In the genomic region with DNA sequence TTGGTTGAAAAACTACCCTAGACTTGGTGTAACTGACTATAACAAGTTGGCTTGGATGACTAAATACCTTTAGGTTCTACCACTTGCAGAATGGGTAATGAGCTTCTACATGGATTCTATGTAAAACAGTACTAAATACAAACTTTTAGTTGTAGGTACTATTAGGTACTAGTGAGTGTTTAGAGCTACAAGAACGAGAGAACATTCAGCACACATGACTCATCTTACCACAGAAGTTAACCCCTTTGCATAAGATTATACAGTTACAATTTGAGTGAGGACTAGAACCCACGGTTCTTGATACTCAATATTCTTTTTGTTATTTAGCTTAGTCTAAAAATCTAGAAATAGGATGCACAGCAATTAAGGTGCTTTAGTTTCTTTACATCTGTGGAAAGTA, we compare ENCODE assay signal across 18 cellular contexts.
DNase-seq lines count a peak whose midpoint lies in the region; ATAC-seq and TF ChIP-seq lines count a peak whose summit lies in the region.
"Had no signal": no experiment of that assay in that cellular context is flagged by ENCODE, and none has a peak within 500 bp of the region (broad histone marks: within the 10 kb centered on the region; RNA-seq: fewer than 3 reads in every experiment).

No MANE protein-coding gene starts in this region.

- POLR2A ChIA-PET in CD4-positive, alpha-beta T cell (lab: Charles Lee) = interaction anchor here (0.7 kb wide), 1 partner anchor 144 kb away, joined by 3 read pairs; the partner anchor contains the start of gene RNU4ATAC

- H3K27ac Mint-ChIP-seq in activated T-cell treated with anti-CD3 and anti-CD28 coated beads, Interleukin-2, amount 50 U/mL, for 24 hours = peak overlapping the region; percentile 64
- H3K27ac Mint-ChIP-seq in CD4-positive, alpha-beta T cell = no peak overlapping the region
- H3K27ac Mint-ChIP-seq: activated B cell treated with CpG ODN at 0.5 μM for 24 hours; activated naive CD8-positive, alpha-beta T cell treated with anti-CD3 and anti-CD28 coated beads, Interleukin-2, amount 10 ng/mL, durations not matched to agents 7 days and 5 days; CD8-positive, alpha-beta T cell; GM23338; stimulated activated naive CD8-positive, alpha-beta T cell treated with anti-CD3 and anti-CD28 coated beads, Interleukin-15, Interleukin-2, amounts not matched to agents 100 ng/mL and 50 ng/mL, for 24 hours had no signal

- CTCF ChIA-PET in CD4-positive, alpha-beta T cell (lab: Charles Lee) = no interaction called here

- H3K4me3 ChIP-seq in epithelial cell of proximal tubule (ENCODE audit: low read depth, low read length) = no peak overlapping the region
- H3K4me3 ChIP-seq in left ventricle myocardium inferior = no peak overlapping the region
- H3K4me3 ChIP-seq: A549, GM23338, spleen, upper lobe of left lung had no signal

- H3K36me3 Mint-ChIP-seq in activated T-cell treated with anti-CD3 and anti-CD28 coated beads, Interleukin-2, amount 50 U/mL, for 24 hours (ENCODE audit: low read depth) = peaks cover 85% of the 10 kb centered on the region
- peaks cover 84% of the 10 kb centered on the region for H3K36me3 Mint-ChIP-seq in CD4-positive, alpha-beta T cell (ENCODE audit: low read depth)

- peaks cover 67% of the 10 kb centered on the region for H3K36me3 ChIP-seq in left ventricle myocardium inferior

- TF ChIP-seq CTCF in epithelial cell of proximal tubule (conservative IDR thresholded peaks at IDR 0.05; ENCODE audit: low read depth, low read length) = no peak
- no peak for TF ChIP-seq CTCF in left ventricle myocardium inferior (IDR thresholded peaks at IDR 0.05; ENCODE audit: borderline replicate concordance)
- TF ChIP-seq CTCF in CD4-positive, alpha-beta T cell (IDR thresholded peaks at IDR 0.05) = no peak

- H3K27me3 Mint-ChIP-seq in activated T-cell treated with anti-CD3 and anti-CD28 coated beads, Interleukin-2, amount 50 U/mL, for 24 hours = no peaks in the 10 kb centered on the region
- no peaks in the 10 kb centered on the region for H3K27me3 Mint-ChIP-seq in CD4-positive, alpha-beta T cell
- H3K27me3 Mint-ChIP-seq: activated B cell treated with CpG ODN at 0.5 μM for 24 hours; activated naive CD8-positive, alpha-beta T cell treated with anti-CD3 and anti-CD28 coated beads, Interleukin-2, amount 10 ng/mL, durations not matched to agents 7 days and 5 days; stimulated activated naive CD8-positive, alpha-beta T cell treated with anti-CD3 and anti-CD28 coated beads, Interleukin-15, Interleukin-2, amounts not matched to agents 100 ng/mL and 50 ng/mL, for 24 hours had no signal

- H3K4me1 ChIP-seq in left ventricle myocardium inferior = peaks cover 10% of the 10 kb centered on the region
- H3K4me1 ChIP-seq: spleen, upper lobe of left lung had no signal

- intact Hi-C loops in left ventricle myocardium inferior (cut with micrococcal nuclease) = no loop called here
- intact Hi-C loops in CD4-positive, alpha-beta T cell (cut with DNase I, micrococcal nuclease) = no loop called here

- H3K27ac ChIP-seq in left ventricle myocardium inferior (replicated peaks) = no peak overlapping the region
- H3K27ac ChIP-seq in CD4-positive, alpha-beta T cell (ENCODE audit: low read depth, low read length) = no peak overlapping the region
- H3K27ac ChIP-seq: A549, spleen, upper lobe of left lung had no signal

- DNase-seq in activated T-cell treated with anti-CD3 and anti-CD28 coated beads, Interleukin-2, amount 50 U/mL, for 24 hours = no peak
- DNase-seq in activated T-cell treated with anti-CD3 and anti-CD28 coated beads, Interleukin-2, amount 50 U/mL, for 1 hour = no peak
- DNase-seq in RPMI7951 (ENCODE audit: low read depth) (peak; percentile 44), epithelial cell of proximal tubule (ENCODE audit: low read depth) (peak; percentile 49), renal cortical epithelial cell (ENCODE audit: low read depth) (peak; percentile 92), DMS53 (lab: John Stamatoyannopoulos, UW) (no peak), left ventricle myocardium inferior (no peak)
- no peak for DNase-seq in CD4-positive, alpha-beta T cell
- DNase-seq: activated B cell treated with CpG ODN at 0.5 μM for 24 hours; activated naive CD8-positive, alpha-beta T cell treated with anti-CD3 and anti-CD28 coated beads, Interleukin-2, amount 10 ng/mL, durations not matched to agents 7 days and 5 days; CD8-positive, alpha-beta T cell; left cardiac atrium; spleen; T-helper 1 cell; upper lobe of left lung had no signal

- no peak overlapping the region for H3K4me3 Mint-ChIP-seq in activated T-cell treated with anti-CD3 and anti-CD28 coated beads, Interleukin-2, amount 50 U/mL, for 24 hours
- H3K4me3 Mint-ChIP-seq in CD4-positive, alpha-beta T cell = no peak overlapping the region
- H3K4me3 Mint-ChIP-seq: activated B cell treated with CpG ODN at 0.5 μM for 24 hours; activated naive CD8-positive, alpha-beta T cell treated with anti-CD3 and anti-CD28 coated beads, Interleukin-2, amount 10 ng/mL, durations not matched to agents 7 days and 5 days; CD8-positive, alpha-beta T cell; GM23338; stimulated activated naive CD8-positive, alpha-beta T cell treated with anti-CD3 and anti-CD28 coated beads, Interleukin-15, Interleukin-2, amounts not matched to agents 100 ng/mL and 50 ng/mL, for 24 hours had no signal

- no peaks in the 10 kb centered on the region for H3K9me3 ChIP-seq in left ventricle myocardium inferior (replicated peaks)
- H3K9me3 ChIP-seq in CD4-positive, alpha-beta T cell (ENCODE audit: control insufficient read depth, low read length) = no peaks in the 10 kb centered on the region
- H3K9me3 ChIP-seq: A549, spleen, upper lobe of left lung had no signal

- ATAC-seq in CD4-positive, alpha-beta T cell (ENCODE audit: poor library complexity) = no peak
- ATAC-seq: A549; CD8-positive, alpha-beta T cell; GM23338; left cardiac atrium had no signal

- H3K4me1 Mint-ChIP-seq in activated T-cell treated with anti-CD3 and anti-CD28 coated beads, Interleukin-2, amount 50 U/mL, for 24 hours (ENCODE audit: low read depth) = peaks cover 11% of the 10 kb centered on the region
- no peaks in the 10 kb centered on the region for H3K4me1 Mint-ChIP-seq in CD4-positive, alpha-beta T cell (ENCODE audit: low read depth)
- H3K4me1 Mint-ChIP-seq: activated B cell treated with CpG ODN at 0.5 μM for 24 hours, GM23338 had no signal

- H3K9me3 Mint-ChIP-seq in activated T-cell treated with anti-CD3 and anti-CD28 coated beads, Interleukin-2, amount 50 U/mL, for 24 hours = no peaks in the 10 kb centered on the region
- H3K9me3 Mint-ChIP-seq in CD4-positive, alpha-beta T cell = no peaks in the 10 kb centered on the region
- H3K9me3 Mint-ChIP-seq: activated B cell treated with CpG ODN at 0.5 μM for 24 hours; activated naive CD8-positive, alpha-beta T cell treated with anti-CD3 and anti-CD28 coated beads, Interleukin-2, amount 10 ng/mL, durations not matched to agents 7 days and 5 days; CD8-positive, alpha-beta T cell; GM23338; stimulated activated naive CD8-positive, alpha-beta T cell treated with anti-CD3 and anti-CD28 coated beads, Interleukin-15, Interleukin-2, amounts not matched to agents 100 ng/mL and 50 ng/mL, for 24 hours had no signal

- no peaks in the 10 kb centered on the region for H3K27me3 ChIP-seq in left ventricle myocardium inferior (ENCODE audit: low read depth)
- no peaks in the 10 kb centered on the region for H3K27me3 ChIP-seq in CD4-positive, alpha-beta T cell (ENCODE audit: control insufficient read depth, insufficient read depth, low read length)
- H3K27me3 ChIP-seq: spleen, upper lobe of left lung had no signal

Comparison
In these comparisons a context has a peak if more than half of its experiments do, and no peak if none do; other contexts are left out.
1. DNase-seq: peak in RPMI7951 (single experiment), epithelial cell of proximal tubule (single experiment) and renal cortical epithelial cell (single experiment); none in activated T-cell treated with anti-CD3 and anti-CD28 coated beads, Interleukin-2, amount 50 U/mL, for 24 hours (single experiment), activated T-cell treated with anti-CD3 and anti-CD28 coated beads, Interleukin-2, amount 50 U/mL, for 1 hour (single experiment), DMS53 (single experiment), left ventricle myocardium inferior (single experiment) and CD4-positive, alpha-beta T cell (0 of 10).